18 cellular contexts compared by ENCODE assay signal in the genomic region with DNA sequence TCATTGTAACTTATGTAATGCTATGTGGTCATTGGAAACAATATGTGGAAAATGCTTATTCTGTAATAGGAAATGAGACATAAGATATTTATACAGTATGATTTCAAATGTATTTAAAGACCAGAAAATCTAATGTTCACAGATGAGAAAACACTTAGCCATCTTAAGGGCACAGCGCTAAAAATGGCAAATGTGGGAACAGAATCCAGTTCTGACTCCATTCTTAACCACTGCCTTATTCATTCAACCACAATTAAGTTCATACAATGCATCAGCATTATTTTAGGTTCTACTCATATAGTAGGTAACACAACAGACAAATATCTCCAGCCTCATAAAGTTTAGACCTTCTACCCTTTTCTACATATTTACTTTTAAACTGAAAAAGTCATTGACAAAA. TPM values are rescaled to one million over a fixed set of nuclear protein-coding genes. Genes with fewer than 3 reads are reported as not detected.
DNase-seq lines count a peak whose midpoint lies in the region; ATAC-seq and TF ChIP-seq lines count a peak whose summit lies in the region.
"Had no signal": no experiment of that assay in that cellular context is flagged by ENCODE, and none has a peak within 500 bp of the region (broad histone marks: within the 10 kb centered on the region; RNA-seq: fewer than 3 reads in every experiment).

No MANE protein-coding gene starts in this region.

- no peaks in the 10 kb centered on the region for H3K9me3 Mint-ChIP-seq in natural killer cell treated with Interleukin-12 subunit alpha and Interleukin-12 subunit beta and Interleukin-15 and Interleukin-18, amount 100 ng/mL, for 72 hours
- H3K9me3 Mint-ChIP-seq in natural killer cell (no peaks in the 10 kb centered on the region), T-cell (no peaks in the 10 kb centered on the region)
- H3K9me3 Mint-ChIP-seq: activated B cell treated with CpG ODN at 0.5 μM for 24 hours had no signal

- CTCF ChIA-PET in T-cell (lab: Charles Lee) = interaction anchor here (0.6 to 1.1 kb wide), 4 partner anchors 8 to 399 kb away, joined by 3 read pairs; no protein-coding TSS in a partner anchor

- peak overlapping the region; percentile 9 for H3K4me3 Mint-ChIP-seq in natural killer cell treated with Interleukin-12 subunit alpha and Interleukin-12 subunit beta and Interleukin-15 and Interleukin-18, amount 100 ng/mL, for 72 hours
- H3K4me3 Mint-ChIP-seq in natural killer cell = no peak overlapping the region
- no peak overlapping the region for H3K4me3 Mint-ChIP-seq in T-cell
- H3K4me3 Mint-ChIP-seq: activated B cell treated with CpG ODN at 0.5 μM for 24 hours had no signal

- peaks cover 0 to 46% (median 13%) of the 10 kb centered on the region in 4 donors for H3K36me3 ChIP-seq in transverse colon

- intact Hi-C loops in natural killer cell (cut with micrococcal nuclease) (no loop called here), transverse colon (cut with DNase I; ENCODE audit: low total_unique reads) (no loop called here)

- H3K9me3 ChIP-seq in transverse colon = no peaks in the 10 kb centered on the region
- H3K9me3 ChIP-seq: suprapubic skin had no signal

- peaks cover 0 to 32% (median 4%) of the 10 kb centered on the region in 4 donors for H3K4me1 ChIP-seq in transverse colon
- H3K4me1 ChIP-seq: foreskin keratinocyte had no signal

- peak; percentile 55 to 86 for ATAC-seq in natural killer cell treated with Interleukin-12 subunit alpha and Interleukin-12 subunit beta and Interleukin-15 and Interleukin-18, amount 100 ng/mL, for 72 hours
- no peak for ATAC-seq in natural killer cell
- no peak for ATAC-seq in T-cell (replicated peaks in 1 of 4)
- ATAC-seq: foreskin keratinocyte, PC-3 had no signal

- TF ChIP-seq CTCF in natural killer cell (IDR thresholded peaks at IDR 0.05) (no peak), transverse colon (IDR thresholded peaks at IDR 0.05) (no peak)

- TF ChIP-seq POLR2A in transverse colon (IDR thresholded peaks at IDR 0.05) = no peak

- H3K27me3 Mint-ChIP-seq in natural killer cell treated with Interleukin-12 subunit alpha and Interleukin-12 subunit beta and Interleukin-15 and Interleukin-18, amount 100 ng/mL, for 72 hours = no peaks in the 10 kb centered on the region
- H3K27me3 Mint-ChIP-seq in natural killer cell (ENCODE audit: low read depth in 2 of 2) (no peaks in the 10 kb centered on the region), T-cell (no peaks in the 10 kb centered on the region)
- H3K27me3 Mint-ChIP-seq: activated B cell treated with CpG ODN at 0.5 μM for 24 hours had no signal

- peak overlapping the region; percentile 32 to 55 for H3K27ac Mint-ChIP-seq in natural killer cell treated with Interleukin-12 subunit alpha and Interleukin-12 subunit beta and Interleukin-15 and Interleukin-18, amount 100 ng/mL, for 72 hours
- H3K27ac Mint-ChIP-seq in natural killer cell (no peak overlapping the region), T-cell (peak overlapping the region; percentile 48 to 61)
- H3K27ac Mint-ChIP-seq: activated B cell treated with CpG ODN at 0.5 μM for 24 hours had no signal

- no peaks in the 10 kb centered on the region for H3K27me3 ChIP-seq in transverse colon
- H3K27me3 ChIP-seq: foreskin keratinocyte, suprapubic skin had no signal

- H3K27ac ChIP-seq in transverse colon = no peak overlapping the region
- H3K27ac ChIP-seq: C4-2B, foreskin keratinocyte, suprapubic skin had no signal

- POLR2A ChIA-PET in T-cell (lab: Charles Lee) = interaction anchor here (0.7 to 1.4 kb wide), 4 partner anchors 10 to 141 kb away, joined by 3 to 5 read pairs (median 4); no protein-coding TSS in a partner anchor

- peaks cover 41% of the 10 kb centered on the region for H3K36me3 Mint-ChIP-seq in natural killer cell treated with Interleukin-12 subunit alpha and Interleukin-12 subunit beta and Interleukin-15 and Interleukin-18, amount 100 ng/mL, for 72 hours
- H3K36me3 Mint-ChIP-seq in natural killer cell (peaks cover 14% of the 10 kb centered on the region), T-cell (peaks cover 55% of the 10 kb centered on the region)

- in situ Hi-C loops in transverse colon (cut with MboI; ENCODE audit: low pct_ligation_motif_present in 1 of 4, low pct_unique_long_range_greater_than_20kb in 1 of 4, low sequenced_read_pairs in 3 of 4) = no loop called here

- 71 to 80% methylated on average over 1 of the region's 1 CpG for WGBS in transverse colon (ENCODE audit: low coverage in 1 of 2), 2 donors

- no peak overlapping the region for H3K4me3 ChIP-seq in transverse colon
- H3K4me3 ChIP-seq: suprapubic skin had no signal

- peaks cover 50 to 75% of the 10 kb centered on the region in 2 donors for H3K4me1 Mint-ChIP-seq in natural killer cell treated with Interleukin-12 subunit alpha and Interleukin-12 subunit beta and Interleukin-15 and Interleukin-18, amount 100 ng/mL, for 72 hours (ENCODE audit: low read depth in 2 of 2)
- peaks cover 65 to 76% of the 10 kb centered on the region in 2 donors for H3K4me1 Mint-ChIP-seq in natural killer cell
- H3K4me1 Mint-ChIP-seq in T-cell = peaks cover 85 to 94% (median 89%) of the 10 kb centered on the region in 3 donors

- no peak for DNase-seq in natural killer cell treated with Interleukin-12 subunit alpha and Interleukin-12 subunit beta and Interleukin-15 and Interleukin-18, amount 100 ng/mL, for 72 hours (ENCODE audit: low spot score)
- DNase-seq in natural killer cell (no peak), T-cell (no peak), foreskin melanocyte (peak; percentile 7), SKM-1 treated with dmso at 0.1 percent for 144 hours (lab: John Stamatoyannopoulos, UW; ENCODE audit: unreplicated experiment) (no peak), glomerular visceral epithelial cell (ENCODE audit: extremely low spot score) (no peak), transverse colon (no peak)
- DNase-seq: activated B cell treated with CpG ODN at 0.5 μM for 24 hours; activated effector memory CD4-positive, alpha-beta T cell treated with anti-CD3 and anti-CD28 coated beads, Interleukin-2, amount 50 U/mL, for 16 hours; effector CD4-positive, alpha-beta T cell; foreskin keratinocyte; NCI-H2029 treated with DMSO at 0.1 percent for 48 hours; NCI-H526; nucleus accumbens; PC-3 had no signal

- TF ChIP-seq EP300 in transverse colon (IDR thresholded peaks at IDR 0.05; ENCODE audit: low read depth) = no peak

RNA-seq across cellular contexts. Expression of gene CSDE1, which starts 12.4 kb away (rescaled TPM):
- total RNA-seq in natural killer cell treated with Interleukin-12 subunit alpha and Interleukin-12 subunit beta and Interleukin-15 and Interleukin-18, amount 100 ng/mL, for 72 hours = 100 to 1,000 TPM; 408 to 410 TPM
- total RNA-seq in natural killer cell = 100 to 1,000 TPM; 461 to 473 (median 470) TPM
- total RNA-seq in T-cell = 100 to 1,000 TPM; 384 to 623 (median 411) TPM
- 1,000 to 10,000 TPM in 1 of 4 donors, 100 to 1,000 TPM in 3; 264 to 1,040 (median 739) TPM for total RNA-seq in transverse colon

RNA-seq across cellular contexts. Expression of gene NRAS, which starts 28.8 kb away (rescaled TPM):
- 10 to 100 TPM; 51.9 to 63.2 TPM for total RNA-seq in natural killer cell treated with Interleukin-12 subunit alpha and Interleukin-12 subunit beta and Interleukin-15 and Interleukin-18, amount 100 ng/mL, for 72 hours
- total RNA-seq in natural killer cell (10 to 100 TPM; 41.1 to 45.7 (median 43.8) TPM), T-cell (10 to 100 TPM; 19.9 to 29.7 (median 22.1) TPM), transverse colon (10 to 100 TPM; 14.5 to 56.3 (median 44.6) TPM)

RNA-seq across cellular contexts. Expression of gene SIKE1, which starts 35.1 kb away (rescaled TPM):
- 10 to 100 TPM; 72.5 to 74.4 TPM for total RNA-seq in natural killer cell treated with Interleukin-12 subunit alpha and Interleukin-12 subunit beta and Interleukin-15 and Interleukin-18, amount 100 ng/mL, for 72 hours
- total RNA-seq in natural killer cell (10 to 100 TPM; 53.3 to 57.5 (median 53.4) TPM), T-cell (10 to 100 TPM; 46.4 to 51.2 (median 49.0) TPM), transverse colon (10 to 100 TPM; 20.9 to 44.5 (median 35.3) TPM)

RNA-seq across cellular contexts. Expression of gene AMPD1, which starts 50.0 kb away (rescaled TPM):
- total RNA-seq in natural killer cell treated with Interleukin-12 subunit alpha and Interleukin-12 subunit beta and Interleukin-15 and Interleukin-18, amount 100 ng/mL, for 72 hours = not detected
- total RNA-seq in natural killer cell (not detected), T-cell (under 1 TPM in 1 of 5 donors, not detected in 4; 0.33 TPM), transverse colon (1 to 10 TPM in 2 of 4 donors, under 1 TPM in 1, not detected in 1; 0.82 to 3.2 (median 1.9) TPM)
- total RNA-seq: activated B cell treated with CpG ODN at 0.5 μM for 24 hours, bronchial epithelial cell, foreskin keratinocyte, PC-3, suprapubic skin had no signal

Comparison
In these comparisons a context has a peak if more than half of its experiments do, and no peak if none do; other contexts are left out.
1. ATAC-seq: peak in natural killer cell treated with Interleukin-12 subunit alpha and Interleukin-12 subunit beta and Interleukin-15 and Interleukin-18, amount 100 ng/mL, for 72 hours (2 of 2); none in natural killer cell (0 of 3) and T-cell (0 of 4).
2. H3K27ac Mint-ChIP-seq: peak in natural killer cell treated with Interleukin-12 subunit alpha and Interleukin-12 subunit beta and Interleukin-15 and Interleukin-18, amount 100 ng/mL, for 72 hours (2 of 2) and T-cell (2 of 2); none in natural killer cell (0 of 2).